ENCODE assay signal across 3 cellular contexts in genomic region chr11:36227044-36227443, GRCh38.
"Had no signal": no experiment of that assay in that cellular context is flagged by ENCODE, and none has a peak within 500 bp of the region (broad histone marks: within the 10 kb centered on the region; RNA-seq: fewer than 3 reads in every experiment).

No MANE protein-coding gene starts in this region.

- DNase-seq: GDM1, GF-D8 had no signal

- ATAC-seq: GM12878 had no signal

- H3K4me3 ChIP-seq: GM12878 had no signal
